Comparison of ENCODE assay signal across 8 cellular contexts in genomic region chr6:118709859-118710350, GRCh38.
DNase-seq lines count a peak whose midpoint lies in the region; ATAC-seq, FAIRE-seq and TF ChIP-seq lines count a peak whose summit lies in the region.

No MANE protein-coding gene starts in this region.

- ATAC-seq in GM18505 (IDR thresholded peaks at IDR 0.05; ENCODE audit: unreplicated experiment) (peak; percentile 90), HG02623 (IDR thresholded peaks at IDR 0.05; ENCODE audit: unreplicated experiment) (peak; percentile 93)

- FAIRE-seq in D721Med (lab: Jason Lieb, UNC) = no peak

- peak; percentile 49 for TF ChIP-seq POLR2A in GM18505 (IDR thresholded peaks at IDR 0.05; ENCODE audit: borderline replicate concordance, extremely low read depth, insufficient read depth, insufficient read length)

- TF ChIP-seq CTCF in foreskin fibroblast (IDR thresholded peaks at IDR 0.05; ENCODE audit: low read depth, low read length) (no peak), D721Med (IDR thresholded peaks at IDR 0.05; ENCODE audit: insufficient read depth, missing control alignments) (no peak)

- H3K4me3 ChIP-seq in foreskin fibroblast (ENCODE audit: low read depth in 1 of 2, low read length in 2 of 2) (peak overlapping the region; percentile 43 to 48), skeletal muscle cell (ENCODE audit: low read depth, low read length) (peak overlapping the region; percentile 51)

- DNase-seq in NCI-H226 (peak; percentile 86), activated T-cell treated with anti-CD3 and anti-CD28 coated beads for 48 hours (ENCODE audit: low read depth) (peak; percentile 62), foreskin fibroblast (peak; percentile 74 to 79), skeletal muscle cell (ENCODE audit: low read depth) (peak; percentile 56), D341Med (ENCODE audit: low spot score) (no peak), D721Med (ENCODE audit: insufficient read length, low spot score) (no peak)

Comparison
In these comparisons a context has a peak if more than half of its experiments do, and no peak if none do; other contexts are left out.
1. DNase-seq: peak in NCI-H226 (single experiment), activated T-cell treated with anti-CD3 and anti-CD28 coated beads for 48 hours (single experiment), foreskin fibroblast (2 of 2) and skeletal muscle cell (single experiment); none in D341Med (single experiment) and D721Med (single experiment).